ENCODE assay signal across 8 cellular contexts in genomic region chr6:108947114-108947854, GRCh38.
DNase-seq lines count a peak whose midpoint lies in the region; ATAC-seq and TF ChIP-seq lines count a peak whose summit lies in the region.

No MANE protein-coding gene starts in this region.

- H3K9me3 ChIP-seq in breast epithelium (no peaks in the 10 kb centered on the region), lung (ENCODE audit: control insufficient read depth in 2 of 2, insufficient read depth in 1 of 2, low read length in 1 of 2) (no peaks in the 10 kb centered on the region), MG63 (no peaks in the 10 kb centered on the region)

- no peaks in the 10 kb centered on the region for H3K27me3 Mint-ChIP-seq in activated CD8-positive, alpha-beta T cell treated with anti-CD3 and anti-CD28 coated beads, Interleukin-2, amount 10 ng/mL, durations not matched to agents 7 days and 5 days (ENCODE audit: low read depth)

- no peak for TF ChIP-seq POLR2A in breast epithelium (IDR thresholded peaks at IDR 0.05)

- H3K27ac ChIP-seq in ACC112 (ENCODE audit: low read depth, low read length) (peak overlapping the region; percentile 54; the same call in 1 of the 2 replicates), breast epithelium (peak overlapping the region; percentile 89 to 94), lung (ENCODE audit: low read depth in 1 of 2, low read length in 1 of 2) (peak overlapping the region; percentile 78 to 89)

- H3K4me1 Mint-ChIP-seq in activated CD8-positive, alpha-beta T cell treated with anti-CD3 and anti-CD28 coated beads, Interleukin-2, amount 10 ng/mL, durations not matched to agents 7 days and 5 days (ENCODE audit: low read depth): peaks cover 44% of the 10 kb centered on the region

- H3K79me2 ChIP-seq in ACC112 (ENCODE audit: control insufficient read depth, insufficient read depth, low read length, unreplicated experiment): no peaks in the 10 kb centered on the region

- POLR2A ChIA-PET in activated CD8-positive, alpha-beta T cell treated with anti-CD3 and anti-CD28 coated beads, Interleukin-2, amount 10 ng/mL, durations not matched to agents 7 days and 5 days (lab: Charles Lee): interaction anchor here (0.6 to 1.2 kb wide), 2 partner anchors 25 to 45 kb away, joined by 3 to 4 read pairs; no protein-coding TSS in a partner anchor

- intact Hi-C loops in breast epithelium (cut with DNase I; ENCODE audit: low total_unique reads): no loop called here

- peak; percentile 60 for ATAC-seq in lung (ENCODE audit: insufficient read depth, low FRiP score)
- no peak for ATAC-seq in GM19328 (IDR thresholded peaks at IDR 0.05; ENCODE audit: unreplicated experiment)
- ATAC-seq in activated CD8-positive, alpha-beta T cell treated with anti-CD3 and anti-CD28 coated beads, Interleukin-2, amount 10 ng/mL, durations not matched to agents 7 days and 5 days: no peak

- H2AFZ ChIP-seq in ACC112 (ENCODE audit: low read length, unreplicated experiment): no peak overlapping the region

- H3K27me3 ChIP-seq in ACC112 (ENCODE audit: insufficient read depth, low read length) (no peaks in the 10 kb centered on the region), breast epithelium (no peaks in the 10 kb centered on the region), lung (ENCODE audit: control insufficient read depth, insufficient read depth) (no peaks in the 10 kb centered on the region), MG63 (no peaks in the 10 kb centered on the region)

- no peak for TF ChIP-seq CTCF in LNCaP clone FGC (IDR thresholded peaks at IDR 0.05; ENCODE audit: control insufficient read depth, extremely low read depth, insufficient read depth)
- no peak for TF ChIP-seq CTCF in breast epithelium (IDR thresholded peaks at IDR 0.05)
- TF ChIP-seq CTCF in lung (IDR thresholded peaks at IDR 0.05; ENCODE audit: control extremely low read depth, extremely low read depth): no peak

- H3K36me3 Mint-ChIP-seq in activated CD8-positive, alpha-beta T cell treated with anti-CD3 and anti-CD28 coated beads, Interleukin-2, amount 10 ng/mL, durations not matched to agents 7 days and 5 days (ENCODE audit: low read depth): peaks cover 3% of the 10 kb centered on the region

- CTCF ChIA-PET in activated CD8-positive, alpha-beta T cell treated with anti-CD3 and anti-CD28 coated beads, Interleukin-2, amount 10 ng/mL, durations not matched to agents 7 days and 5 days (lab: Charles Lee): interaction anchor here (0.8 to 1.5 kb wide), 5 partner anchors 8 to 125 kb away, joined by 3 to 4 read pairs (median 4); no protein-coding TSS in a partner anchor

- H3K4me1 ChIP-seq in ACC112 (ENCODE audit: control insufficient read depth, insufficient read depth, low read length, unreplicated experiment): peaks cover 39% of the 10 kb centered on the region
- H3K4me1 ChIP-seq in breast epithelium: peaks cover 8 to 27% of the 10 kb centered on the region in 2 donors
- H3K4me1 ChIP-seq in lung (ENCODE audit: control insufficient read depth in 2 of 2, insufficient read depth in 2 of 2, low read length in 2 of 2): peaks cover 17 to 33% of the 10 kb centered on the region in 2 donors

- 44% methylated on average over 5 of the region's 5 CpGs for WGBS in lung, 2 donors

- no peak overlapping the region for H3K4me3 ChIP-seq in ACC112 (ENCODE audit: low read depth, low read length)
- no peak overlapping the region for H3K4me3 ChIP-seq in LNCaP clone FGC (ENCODE audit: low read depth, low read length)
- no peak overlapping the region for H3K4me3 ChIP-seq in breast epithelium
- no peak overlapping the region for H3K4me3 ChIP-seq in lung
- H3K4me3 ChIP-seq in MG63: no peak overlapping the region

- H3K36me3 ChIP-seq in ACC112 (ENCODE audit: insufficient read depth, low read length): no peaks in the 10 kb centered on the region
- H3K36me3 ChIP-seq in breast epithelium: no peaks in the 10 kb centered on the region
- no peaks in the 10 kb centered on the region for H3K36me3 ChIP-seq in lung (ENCODE audit: control insufficient read depth in 2 of 2, insufficient read depth in 2 of 2, low read length in 2 of 2)
- no peaks in the 10 kb centered on the region for H3K36me3 ChIP-seq in MG63

- H3K27ac Mint-ChIP-seq in activated CD8-positive, alpha-beta T cell treated with anti-CD3 and anti-CD28 coated beads, Interleukin-2, amount 10 ng/mL, durations not matched to agents 7 days and 5 days: no peak overlapping the region

- DNase-seq in LNCaP clone FGC (ENCODE audit: low read depth) (peak; percentile 99), breast epithelium (ENCODE audit: low spot score in 2 of 2) (peak in 1 of 2 donors; percentile 73), lung (ENCODE audit: low spot score) (no peak), ureter (ENCODE audit: low spot score) (no peak), MG63 (no peak)
- DNase-seq in activated CD8-positive, alpha-beta T cell treated with anti-CD3 and anti-CD28 coated beads, Interleukin-2, amount 10 ng/mL, durations not matched to agents 7 days and 5 days: no peak

- no peak overlapping the region for H3K4me3 Mint-ChIP-seq in activated CD8-positive, alpha-beta T cell treated with anti-CD3 and anti-CD28 coated beads, Interleukin-2, amount 10 ng/mL, durations not matched to agents 7 days and 5 days

- H3K9me3 Mint-ChIP-seq in activated CD8-positive, alpha-beta T cell treated with anti-CD3 and anti-CD28 coated beads, Interleukin-2, amount 10 ng/mL, durations not matched to agents 7 days and 5 days (ENCODE audit: insufficient read depth): no peaks in the 10 kb centered on the region
